ENCODE assay signal across 1 cellular context in the genomic region with DNA sequence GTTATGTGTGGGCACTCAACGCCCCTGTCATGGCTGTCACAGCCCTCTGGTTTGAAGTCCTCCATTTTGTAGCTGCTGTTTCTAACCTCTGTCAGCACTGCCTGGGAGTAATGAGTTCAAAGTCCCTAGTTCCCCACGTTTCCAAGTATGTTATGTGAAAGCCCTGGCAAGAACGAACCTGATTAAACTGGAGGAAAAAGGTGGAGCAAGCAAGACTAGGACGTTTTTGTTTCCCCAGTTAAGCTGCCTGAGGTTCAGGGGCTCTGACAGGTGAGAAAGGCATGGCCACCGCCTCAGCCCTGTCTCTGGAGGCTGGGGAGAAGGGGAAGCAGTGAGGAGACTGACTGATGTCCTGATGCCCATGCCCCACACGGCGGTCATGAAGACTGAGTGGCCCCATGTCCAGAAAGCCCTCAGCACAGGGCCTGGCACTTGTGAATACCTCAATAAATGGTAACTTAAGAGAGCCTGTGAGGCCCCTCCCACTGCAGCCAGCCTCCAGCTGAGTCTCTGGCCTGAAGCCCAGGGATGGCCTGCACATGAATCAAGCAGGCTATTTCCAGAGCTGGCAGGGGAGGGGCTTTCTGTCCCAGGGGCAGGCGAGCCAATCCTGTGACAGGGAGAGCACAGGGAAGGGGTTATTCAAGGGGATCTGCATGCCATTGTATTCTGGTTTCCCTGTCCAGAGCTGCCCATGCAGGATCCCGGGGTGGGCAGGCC.
TF ChIP-seq lines count a peak whose summit lies in the region.

No MANE protein-coding gene starts in this region.

TF ChIP-seq in SK-N-SH, 30 proteins besides CTCF, POLR2A, EP300 and RAD21 (continued from another document):
- TF ChIP-seq MEF2A (IDR thresholded peaks at IDR 0.05; ENCODE audit: borderline replicate concordance, low read depth) (peak; percentile 73; the same call in 1 of the 2 replicates), GABPA (IDR thresholded peaks at IDR 0.05; ENCODE audit: low read depth) (no peak), TAF1 (IDR thresholded peaks at IDR 0.05; ENCODE audit: borderline replicate concordance, low read depth, low read length) (no peak), SMC3 (IDR thresholded peaks at IDR 0.05; ENCODE audit: low read depth, low read length) (peak; percentile 6; the same call in 1 of the 2 replicates), TEAD4 (IDR thresholded peaks at IDR 0.05; ENCODE audit: borderline replicate concordance, insufficient read depth) (no peak), TCF12 (IDR thresholded peaks at IDR 0.05) (peak; percentile 57), GATA2 (CRISPR knock-in tag; IDR thresholded peaks at IDR 0.05) (no peak), IRF3 (IDR thresholded peaks at IDR 0.05; ENCODE audit: low read depth, low read length) (no peak)
- TF ChIP-seq, protein P1, sequence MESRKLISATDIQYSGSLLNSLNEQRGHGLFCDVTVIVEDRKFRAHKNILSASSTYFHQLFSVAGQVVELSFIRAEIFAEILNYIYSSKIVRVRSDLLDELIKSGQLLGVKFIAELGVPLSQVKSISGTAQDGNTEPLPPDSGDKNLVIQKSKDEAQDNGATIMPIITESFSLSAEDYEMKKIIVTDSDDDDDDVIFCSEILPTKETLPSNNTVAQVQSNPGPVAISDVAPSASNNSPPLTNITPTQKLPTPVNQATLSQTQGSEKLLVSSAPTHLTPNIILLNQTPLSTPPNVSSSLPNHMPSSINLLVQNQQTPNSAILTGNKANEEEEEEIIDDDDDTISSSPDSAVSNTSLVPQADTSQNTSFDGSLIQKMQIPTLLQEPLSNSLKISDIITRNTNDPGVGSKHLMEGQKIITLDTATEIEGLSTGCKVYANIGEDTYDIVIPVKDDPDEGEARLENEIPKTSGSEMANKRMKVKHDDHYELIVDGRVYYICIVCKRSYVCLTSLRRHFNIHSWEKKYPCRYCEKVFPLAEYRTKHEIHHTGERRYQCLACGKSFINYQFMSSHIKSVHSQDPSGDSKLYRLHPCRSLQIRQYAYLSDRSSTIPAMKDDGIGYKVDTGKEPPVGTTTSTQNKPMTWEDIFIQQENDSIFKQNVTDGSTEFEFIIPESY (IDR thresholded peaks at IDR 0.05; ENCODE audit: borderline replicate concordance, low read depth), result no peak
- TF ChIP-seq, protein P2, sequence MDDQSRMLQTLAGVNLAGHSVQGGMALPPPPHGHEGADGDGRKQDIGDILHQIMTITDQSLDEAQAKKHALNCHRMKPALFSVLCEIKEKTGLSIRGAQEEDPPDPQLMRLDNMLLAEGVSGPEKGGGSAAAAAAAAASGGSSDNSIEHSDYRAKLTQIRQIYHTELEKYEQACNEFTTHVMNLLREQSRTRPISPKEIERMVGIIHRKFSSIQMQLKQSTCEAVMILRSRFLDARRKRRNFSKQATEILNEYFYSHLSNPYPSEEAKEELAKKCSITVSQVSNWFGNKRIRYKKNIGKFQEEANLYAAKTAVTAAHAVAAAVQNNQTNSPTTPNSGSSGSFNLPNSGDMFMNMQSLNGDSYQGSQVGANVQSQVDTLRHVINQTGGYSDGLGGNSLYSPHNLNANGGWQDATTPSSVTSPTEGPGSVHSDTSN (IDR thresholded peaks at IDR 0.05), result peak; percentile 91
- TF ChIP-seq, protein P3, sequence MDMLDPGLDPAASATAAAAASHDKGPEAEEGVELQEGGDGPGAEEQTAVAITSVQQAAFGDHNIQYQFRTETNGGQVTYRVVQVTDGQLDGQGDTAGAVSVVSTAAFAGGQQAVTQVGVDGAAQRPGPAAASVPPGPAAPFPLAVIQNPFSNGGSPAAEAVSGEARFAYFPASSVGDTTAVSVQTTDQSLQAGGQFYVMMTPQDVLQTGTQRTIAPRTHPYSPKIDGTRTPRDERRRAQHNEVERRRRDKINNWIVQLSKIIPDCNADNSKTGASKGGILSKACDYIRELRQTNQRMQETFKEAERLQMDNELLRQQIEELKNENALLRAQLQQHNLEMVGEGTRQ (IDR thresholded peaks at IDR 0.05; ENCODE audit: borderline replicate concordance, low read depth, low read length), result no peak
